In genomic region chr3:71299160-71299559, GRCh38 we compare ENCODE assay signal across 17 cellular contexts.
DNase-seq lines count a peak whose midpoint lies in the region; ATAC-seq, FAIRE-seq and TF ChIP-seq lines count a peak whose summit lies in the region.
"Had no signal": no experiment of that assay in that cellular context is flagged by ENCODE, and none has a peak within 500 bp of the region (broad histone marks: within the 10 kb centered on the region; RNA-seq: fewer than 3 reads in every experiment).

No MANE protein-coding gene starts in this region.

- H3K79me2 ChIP-seq in neural cell (replicated peaks; ENCODE audit: insufficient read depth, low read length) (no peaks in the 10 kb centered on the region), osteoblast (ENCODE audit: insufficient read depth, low read length) (peaks cover 45% of the 10 kb centered on the region)

- H3K27ac Mint-ChIP-seq in T-cell = peak overlapping the region in 1 of 2 donors; percentile 98
- H3K27ac Mint-ChIP-seq: dendritic cell treated with granulocyte-macrophage colony-stimulating factor and Interleukin-4, amounts not matched to agents 40 ng/mL and 50 ng/mL, for 4 days had no signal

- peaks cover 46% of the 10 kb centered on the region for H3K36me3 Mint-ChIP-seq in T-cell

- H3F3A ChIP-seq in neural cell (ENCODE audit: insufficient read depth, low read length, poor library complexity, severe bottlenecking) = no peaks in the 10 kb centered on the region

- H3K9me3 ChIP-seq in HUES48 (ENCODE audit: control insufficient read depth, insufficient read depth, low read length) (no peaks in the 10 kb centered on the region), neural cell (ENCODE audit: low read length) (no peaks in the 10 kb centered on the region), stomach (no peaks in the 10 kb centered on the region), osteoblast (ENCODE audit: low read depth, low read length) (no peaks in the 10 kb centered on the region)
- H3K9me3 ChIP-seq: breast epithelium, gastroesophageal sphincter, thyroid gland had no signal

- peak; percentile 57 for DNase-seq in activated CD8-positive, alpha-beta memory T cell treated with anti-CD3 and anti-CD28 coated beads, Interleukin-2, amount 50 U/mL, for 4 hours
- no peak for DNase-seq in activated CD8-positive, alpha-beta memory T cell treated with anti-CD3 and anti-CD28 coated beads for 24 hours
- DNase-seq in T-cell = peak in 26 of 34 experiments; percentile 3 to 66 (median 39)
- DNase-seq in GM19239 (ENCODE audit: insufficient read length, low spot score) = no peak
- DNase-seq in stomach = no peak
- DNase-seq in osteoblast (ENCODE audit: insufficient read length, low spot score, missing footprints) = no peak
- DNase-seq: erythroblast, GF-D8, midbrain, NCI-H226, thyroid gland had no signal

- TF ChIP-seq POLR2A in stomach (IDR thresholded peaks at IDR 0.05) = no peak

- peak; percentile 54 to 86 (median 66) for ATAC-seq in T-cell (replicated peaks in 1 of 4)
- ATAC-seq: gastroesophageal sphincter had no signal

- H4K20me1 ChIP-seq in neural cell (ENCODE audit: insufficient read depth) (no peaks in the 10 kb centered on the region), osteoblast (ENCODE audit: insufficient read depth, low read length) (no peaks in the 10 kb centered on the region)

- H3K4me1 Mint-ChIP-seq in T-cell = peaks cover 87 to 98% (median 92%) of the 10 kb centered on the region in 3 donors

- no peak overlapping the region for H2AFZ ChIP-seq in neural cell (ENCODE audit: low read depth, low read length)
- H2AFZ ChIP-seq in osteoblast (ENCODE audit: low read length) = no peak overlapping the region

- H3K4me3 ChIP-seq in HUES48 (ENCODE audit: low read depth, low read length) = no peak overlapping the region
- H3K4me3 ChIP-seq in neural cell (ENCODE audit: low read length) = no peak overlapping the region
- no peak overlapping the region for H3K4me3 ChIP-seq in stomach
- H3K4me3 ChIP-seq in osteoblast (ENCODE audit: insufficient read depth, low read length) = no peak overlapping the region
- H3K4me3 ChIP-seq: breast epithelium, gastroesophageal sphincter, thyroid gland had no signal

- H3K36me3 ChIP-seq in HUES48 (ENCODE audit: control insufficient read depth, insufficient read depth, low read length) (peaks cover 6% of the 10 kb centered on the region; the same call in 1 of the 2 replicates), neural cell (ENCODE audit: insufficient read depth, low read length) (no peaks in the 10 kb centered on the region), stomach (no peaks in the 10 kb centered on the region), osteoblast (ENCODE audit: insufficient read depth, low read length) (no peaks in the 10 kb centered on the region)
- H3K36me3 ChIP-seq: breast epithelium, gastroesophageal sphincter, thyroid gland had no signal

- peak overlapping the region; percentile 23 for H3K4me2 ChIP-seq in neural cell (ENCODE audit: low read length)
- H3K4me2 ChIP-seq in osteoblast (ENCODE audit: insufficient read depth, low read length) = no peak overlapping the region

- no peaks in the 10 kb centered on the region for H3K27me3 Mint-ChIP-seq in T-cell
- H3K27me3 Mint-ChIP-seq: dendritic cell treated with granulocyte-macrophage colony-stimulating factor and Interleukin-4, amounts not matched to agents 40 ng/mL and 50 ng/mL, for 4 days had no signal

- no peaks in the 10 kb centered on the region for H3K9me2 ChIP-seq in neural cell (ENCODE audit: insufficient read depth, low read length)

- POLR2A ChIA-PET in T-cell (lab: Charles Lee) = no interaction called here

- TF ChIP-seq EP300 in neural cell (conservative IDR thresholded peaks at IDR 0.05; ENCODE audit: poor library complexity, severe bottlenecking) (peak; percentile 42), stomach (IDR thresholded peaks at IDR 0.05) (no peak)

- CTCF ChIA-PET in T-cell (lab: Charles Lee) = interaction anchor here in 1 of 2 donors (0.6 kb wide), 1 partner anchor 17 kb away, joined by 3 read pairs; no protein-coding TSS in a partner anchor

- H3K27me3 ChIP-seq in HUES48 (ENCODE audit: control insufficient read depth, insufficient read depth, low read length) = no peaks in the 10 kb centered on the region
- H3K27me3 ChIP-seq in neural cell (ENCODE audit: insufficient read depth, low read depth, low read length) = no peaks in the 10 kb centered on the region
- no peaks in the 10 kb centered on the region for H3K27me3 ChIP-seq in stomach
- H3K27me3 ChIP-seq in osteoblast (ENCODE audit: insufficient read depth, low read length) = no peaks in the 10 kb centered on the region
- H3K27me3 ChIP-seq: breast epithelium, gastroesophageal sphincter, thyroid gland had no signal

- no peak for TF ChIP-seq RAD21 in neural cell (conservative IDR thresholded peaks at IDR 0.05)

- peak overlapping the region in 2 of 3 donors; percentile 31 to 89 for H3K4me3 Mint-ChIP-seq in T-cell
- H3K4me3 Mint-ChIP-seq: dendritic cell treated with granulocyte-macrophage colony-stimulating factor and Interleukin-4, amounts not matched to agents 40 ng/mL and 50 ng/mL, for 4 days had no signal

- peaks cover 76% of the 10 kb centered on the region for H3K4me1 ChIP-seq in HUES48 (ENCODE audit: control insufficient read depth, insufficient read depth, low read length)
- H3K4me1 ChIP-seq in stomach = peaks cover 5 to 33% (median 19%) of the 10 kb centered on the region in 4 donors
- peaks cover 17% of the 10 kb centered on the region for H3K4me1 ChIP-seq in osteoblast (ENCODE audit: insufficient read depth, low read length)

- H3K9ac ChIP-seq in HUES48 (ENCODE audit: low read depth, low read length) = no peak overlapping the region
- no peak overlapping the region for H3K9ac ChIP-seq in neural cell (ENCODE audit: low read length)

- 96 to 98% (median 98%) methylated on average over 5 of the region's 5 CpGs for WGBS in stomach, 5 donors

- intact Hi-C loops in stomach (cut with DNase I; ENCODE audit: low total_unique reads) = no loop called here

- no peaks in the 10 kb centered on the region for H3K9me3 Mint-ChIP-seq in T-cell
- H3K9me3 Mint-ChIP-seq: dendritic cell treated with granulocyte-macrophage colony-stimulating factor and Interleukin-4, amounts not matched to agents 40 ng/mL and 50 ng/mL, for 4 days had no signal

- FAIRE-seq in GM19239 (lab: Jason Lieb, UNC) = no peak
- FAIRE-seq: GM12892 had no signal

- H3K27ac ChIP-seq in HUES48 (ENCODE audit: low read depth, low read length) (peak overlapping the region; percentile 73), neural cell (ENCODE audit: low read length) (peak overlapping the region; percentile 38), stomach (no peak overlapping the region), osteoblast (ENCODE audit: low read depth, low read length) (no peak overlapping the region)
- H3K27ac ChIP-seq: breast epithelium had no signal

- no peak for TF ChIP-seq CTCF in neural cell (IDR thresholded peaks at IDR 0.05; ENCODE audit: poor library complexity, severe bottlenecking)
- TF ChIP-seq CTCF in stomach (IDR thresholded peaks at IDR 0.05) = no peak
- no peak for TF ChIP-seq CTCF in osteoblast (IDR thresholded peaks at IDR 0.05; ENCODE audit: extremely low read depth, low read depth, low read length)

TF ChIP-seq in neural cell, 6 proteins besides CTCF, POLR2A, EP300 and RAD21:
- TF ChIP-seq POLR2AphosphoS5 (IDR thresholded peaks at IDR 0.05) (peak; percentile 35), EZH2 (IDR thresholded peaks at IDR 0.05; ENCODE audit: borderline replicate concordance, insufficient read depth, low read length, poor library complexity, severe bottlenecking) (no peak), SMC3 (conservative IDR thresholded peaks at IDR 0.05; ENCODE audit: poor library complexity) (no peak)
TF ChIP-seq in neural cell: peak in this region for 1.

Comparison
In these comparisons a context has a peak if more than half of its experiments do, and no peak if none do; other contexts are left out.
1. DNase-seq: peak in activated CD8-positive, alpha-beta memory T cell treated with anti-CD3 and anti-CD28 coated beads, Interleukin-2, amount 50 U/mL, for 4 hours (single experiment) and T-cell (26 of 34); none in activated CD8-positive, alpha-beta memory T cell treated with anti-CD3 and anti-CD28 coated beads for 24 hours (single experiment), GM19239 (single experiment), stomach (single experiment) and osteoblast (single experiment).
2. H3K27ac ChIP-seq: peak in HUES48 (single experiment) and neural cell (single experiment); none in stomach (0 of 5) and osteoblast (single experiment).